ENCODE assay signal across 8 cellular contexts in the genomic region with DNA sequence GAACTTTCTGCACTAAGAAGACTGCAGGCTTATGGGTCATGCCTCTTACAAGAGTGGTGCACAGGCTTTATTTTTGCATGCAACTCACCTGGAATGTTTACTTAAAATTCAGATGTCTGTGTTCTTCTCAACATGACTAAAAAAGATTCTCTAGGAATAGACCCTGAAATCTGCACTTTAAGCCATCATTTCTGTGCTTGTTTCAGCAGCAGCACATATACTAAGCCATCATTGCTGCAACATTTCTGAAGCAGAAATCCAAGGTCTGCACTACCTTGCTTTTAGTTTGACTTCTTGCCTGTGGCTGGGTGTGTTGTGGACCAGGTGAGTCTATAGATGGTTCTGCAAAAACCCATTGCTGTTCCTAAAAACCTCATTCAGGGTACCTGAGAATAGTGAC.
"Had no signal": no experiment of that assay in that cellular context is flagged by ENCODE, and none has a peak within 500 bp of the region (broad histone marks: within the 10 kb centered on the region; RNA-seq: fewer than 3 reads in every experiment).

No MANE protein-coding gene starts in this region.

- FAIRE-seq: G401.6, GM12878, GM12891, GM12892, GM18507, GM19239 had no signal

- H3K4me3 ChIP-seq: GM12878 had no signal

- ATAC-seq: GM12878 had no signal

- DNase-seq: GDM1, GF-D8 had no signal
